Comparison of ENCODE assay signal across 22 cellular contexts in genomic region chr12:132227156-132227555, GRCh38.
"Had no signal": no experiment of that assay in that cellular context is flagged by ENCODE, and none has a peak within 500 bp of the region (broad histone marks: within the 10 kb centered on the region; RNA-seq: fewer than 3 reads in every experiment).

No MANE protein-coding gene starts in this region.

- H3K4me1 ChIP-seq: colonic mucosa, pancreas, prostate gland, right lobe of liver, testis, tibial nerve had no signal

- ATAC-seq: naive thymus-derived CD4-positive, alpha-beta T cell; pancreas; stimulated activated memory B cell treated with anti-CD40 and anti-IgM and Interleukin-4, amounts not matched to agents 10 μg/mL and 1 μg/mL and 100 μg/mL, for 72 hours had no signal

- H3K4me2 ChIP-seq: hepatocyte had no signal

- H3K27me3 ChIP-seq: colonic mucosa, right lobe of liver, testis had no signal

- DNase-seq: cerebellar nuclear complex; colonic mucosa; dermis blood vessel endothelial cell; endodermal cell; foreskin melanocyte; kidney glomerular epithelial cell; mammary epithelial cell; naive thymus-derived CD4-positive, alpha-beta T cell; occipital lobe; right lobe of liver; spleen; stimulated activated CD4-positive, alpha-beta T cell treated with anti-CD3 and anti-CD28 coated beads, Interleukin-15, amount 100 ng/mL, for 24 hours; stimulated activated CD4-positive, alpha-beta T cell treated with anti-CD3 and anti-CD28 coated beads, Interleukin-1b, Interleukin-23, amount 100 ng/mL, for 48 hours; stimulated activated CD4-positive, alpha-beta T cell treated with anti-CD3 and anti-CD28 coated beads, Interleukin-4, amount 100 ng/mL, for 24 hours; testis had no signal

- H3K4me3 Mint-ChIP-seq: endodermal cell; neural crest cell; stimulated activated memory B cell treated with anti-CD40 and anti-IgM and Interleukin-4, amounts not matched to agents 10 μg/mL and 1 μg/mL and 100 μg/mL, for 72 hours; stimulated activated naive CD8-positive, alpha-beta T cell treated with anti-CD3 and anti-CD28 coated beads, Interleukin-15, Interleukin-2, amounts not matched to agents 100 ng/mL and 50 ng/mL, for 24 hours had no signal

- H3K9me3 ChIP-seq: colonic mucosa, pancreas, prostate gland, right lobe of liver, spleen, testis, tibial nerve had no signal

- H3K27ac Mint-ChIP-seq: endodermal cell; naive thymus-derived CD4-positive, alpha-beta T cell; stimulated activated memory B cell treated with anti-CD40 and anti-IgM and Interleukin-4, amounts not matched to agents 10 μg/mL and 1 μg/mL and 100 μg/mL, for 72 hours; stimulated activated naive CD8-positive, alpha-beta T cell treated with anti-CD3 and anti-CD28 coated beads, Interleukin-15, Interleukin-2, amounts not matched to agents 100 ng/mL and 50 ng/mL, for 24 hours had no signal

- H3K79me2 ChIP-seq: hepatocyte had no signal

- H3K4me3 ChIP-seq: colonic mucosa, hepatocyte, pancreas, prostate gland, right lobe of liver, spleen, testis, tibial nerve had no signal

- H2AFZ ChIP-seq: hepatocyte had no signal

- H3K36me3 Mint-ChIP-seq: naive thymus-derived CD4-positive, alpha-beta T cell; stimulated activated memory B cell treated with anti-CD40 and anti-IgM and Interleukin-4, amounts not matched to agents 10 μg/mL and 1 μg/mL and 100 μg/mL, for 72 hours had no signal

- H3K9me3 Mint-ChIP-seq: endodermal cell; neural crest cell; stimulated activated memory B cell treated with anti-CD40 and anti-IgM and Interleukin-4, amounts not matched to agents 10 μg/mL and 1 μg/mL and 100 μg/mL, for 72 hours; stimulated activated naive CD8-positive, alpha-beta T cell treated with anti-CD3 and anti-CD28 coated beads, Interleukin-15, Interleukin-2, amounts not matched to agents 100 ng/mL and 50 ng/mL, for 24 hours had no signal

- H3K27ac ChIP-seq: colonic mucosa, hepatocyte, pancreas, prostate gland, right lobe of liver, spleen, testis, tibial nerve had no signal

- H3K36me3 ChIP-seq: colonic mucosa, pancreas, prostate gland, right lobe of liver, spleen, tibial nerve had no signal

- H3K4me1 Mint-ChIP-seq: endodermal cell had no signal
